In genomic region chr6:7446644-7447325, GRCh38 we compare ENCODE assay signal across 1 cellular context.
TF ChIP-seq lines count a peak whose summit lies in the region.

No MANE protein-coding gene starts in this region.

TF ChIP-seq in IMR-90, 13 proteins besides CTCF, POLR2A, EP300 and RAD21:
- no peak for TF ChIP-seq NFE2L2 (IDR thresholded peaks at IDR 0.05; ENCODE audit: low read depth, low read length)
- TF ChIP-seq CHD1 (IDR thresholded peaks at IDR 0.05; ENCODE audit: low read depth, low read length), result no peak
- no peak for TF ChIP-seq CEBPB (IDR thresholded peaks at IDR 0.05; ENCODE audit: low read depth, low read length)
- TF ChIP-seq MXI1 (IDR thresholded peaks at IDR 0.05; ENCODE audit: borderline replicate concordance, low read depth, low read length), result no peak
- TF ChIP-seq MAZ (IDR thresholded peaks at IDR 0.05; ENCODE audit: borderline replicate concordance, low read depth, low read length), result no peak
- no peak for TF ChIP-seq RFX5 (IDR thresholded peaks at IDR 0.05; ENCODE audit: low read depth, low read length)
- TF ChIP-seq MAFK (IDR thresholded peaks at IDR 0.05; ENCODE audit: low read depth, low read length), result no peak
- TF ChIP-seq SMC3 (IDR thresholded peaks at IDR 0.05; ENCODE audit: low read depth, low read length), result no peak
- no peak for TF ChIP-seq USF2 (IDR thresholded peaks at IDR 0.05; ENCODE audit: low read depth, low read length)
- TF ChIP-seq BHLHE40 (IDR thresholded peaks at IDR 0.05; ENCODE audit: low read depth, low read length), result no peak
- no peak for TF ChIP-seq ELK1 (IDR thresholded peaks at IDR 0.05; ENCODE audit: borderline replicate concordance, low read depth, low read length)
- no peak for TF ChIP-seq RCOR1 (IDR thresholded peaks at IDR 0.05; ENCODE audit: insufficient replicate concordance, low read length)
- TF ChIP-seq FOS (IDR thresholded peaks at IDR 0.05; ENCODE audit: low read depth, low read length), result no peak
